In the genomic region with DNA sequence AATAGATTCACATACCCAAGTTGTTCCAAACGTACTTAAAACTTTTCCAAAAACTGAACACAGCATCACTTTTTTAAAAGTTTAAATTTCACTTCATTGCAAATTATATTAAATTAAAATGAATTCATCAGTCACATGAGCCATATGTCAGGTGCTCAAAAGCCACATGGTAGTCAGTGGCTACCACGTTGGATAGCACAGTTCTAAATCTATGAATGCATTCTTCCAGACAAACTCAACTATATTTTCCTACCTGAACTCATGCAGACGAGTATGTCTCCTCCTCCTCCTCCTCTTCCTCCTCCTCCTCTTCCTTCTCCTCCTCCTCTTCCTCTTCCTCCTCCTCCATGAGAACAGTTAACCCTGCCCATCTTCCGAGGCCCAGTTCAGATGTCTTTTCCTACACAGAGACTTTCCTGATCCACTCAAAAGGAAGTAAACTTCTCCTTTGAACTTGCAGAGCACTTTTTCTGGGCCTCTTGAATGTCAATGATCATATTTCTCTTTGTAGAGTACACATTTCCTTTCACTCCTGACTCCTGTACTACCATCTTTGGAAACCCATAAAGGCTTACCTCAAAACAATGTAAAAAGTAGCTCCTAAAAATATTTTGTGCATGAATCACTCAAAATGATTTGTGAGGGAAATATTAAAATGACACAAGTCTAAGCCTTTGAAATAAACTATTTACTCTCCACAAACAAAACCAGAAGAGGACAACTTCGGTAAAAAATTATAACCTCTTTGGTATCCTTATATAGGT, we compare ENCODE assay signal across 1 cellular context.
TF ChIP-seq lines count a peak whose summit lies in the region.

No MANE protein-coding gene starts in this region.

TF ChIP-seq in K562, 482 proteins besides CTCF, POLR2A, EP300 and RAD21 (continued from another document):
- TF ChIP-seq, protein P1, sequence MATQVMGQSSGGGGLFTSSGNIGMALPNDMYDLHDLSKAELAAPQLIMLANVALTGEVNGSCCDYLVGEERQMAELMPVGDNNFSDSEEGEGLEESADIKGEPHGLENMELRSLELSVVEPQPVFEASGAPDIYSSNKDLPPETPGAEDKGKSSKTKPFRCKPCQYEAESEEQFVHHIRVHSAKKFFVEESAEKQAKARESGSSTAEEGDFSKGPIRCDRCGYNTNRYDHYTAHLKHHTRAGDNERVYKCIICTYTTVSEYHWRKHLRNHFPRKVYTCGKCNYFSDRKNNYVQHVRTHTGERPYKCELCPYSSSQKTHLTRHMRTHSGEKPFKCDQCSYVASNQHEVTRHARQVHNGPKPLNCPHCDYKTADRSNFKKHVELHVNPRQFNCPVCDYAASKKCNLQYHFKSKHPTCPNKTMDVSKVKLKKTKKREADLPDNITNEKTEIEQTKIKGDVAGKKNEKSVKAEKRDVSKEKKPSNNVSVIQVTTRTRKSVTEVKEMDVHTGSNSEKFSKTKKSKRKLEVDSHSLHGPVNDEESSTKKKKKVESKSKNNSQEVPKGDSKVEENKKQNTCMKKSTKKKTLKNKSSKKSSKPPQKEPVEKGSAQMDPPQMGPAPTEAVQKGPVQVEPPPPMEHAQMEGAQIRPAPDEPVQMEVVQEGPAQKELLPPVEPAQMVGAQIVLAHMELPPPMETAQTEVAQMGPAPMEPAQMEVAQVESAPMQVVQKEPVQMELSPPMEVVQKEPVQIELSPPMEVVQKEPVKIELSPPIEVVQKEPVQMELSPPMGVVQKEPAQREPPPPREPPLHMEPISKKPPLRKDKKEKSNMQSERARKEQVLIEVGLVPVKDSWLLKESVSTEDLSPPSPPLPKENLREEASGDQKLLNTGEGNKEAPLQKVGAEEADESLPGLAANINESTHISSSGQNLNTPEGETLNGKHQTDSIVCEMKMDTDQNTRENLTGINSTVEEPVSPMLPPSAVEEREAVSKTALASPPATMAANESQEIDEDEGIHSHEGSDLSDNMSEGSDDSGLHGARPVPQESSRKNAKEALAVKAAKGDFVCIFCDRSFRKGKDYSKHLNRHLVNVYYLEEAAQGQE (CRISPR knock-in tag; IDR thresholded peaks at IDR 0.05; ENCODE audit: low read depth) = no peak
- TF ChIP-seq CREB1 (IDR thresholded peaks at IDR 0.05) (no peak), CREB1 (CRISPR knock-in tag; IDR thresholded peaks at IDR 0.05) (no peak), XRCC4 (IDR thresholded peaks at IDR 0.05; ENCODE audit: extremely low read depth, insufficient read depth, insufficient read length) (no peak), TGIF2 (CRISPR knock-in tag; IDR thresholded peaks at IDR 0.05) (no peak), JUNB (CRISPR knock-in tag; conservative IDR thresholded peaks at IDR 0.05) (no peak), ZEB2 (IDR thresholded peaks at IDR 0.05) (no peak), GABPB1 (CRISPR knock-in tag; IDR thresholded peaks at IDR 0.05) (no peak), MCM7 (IDR thresholded peaks at IDR 0.05) (no peak), CBFA2T2 (conservative IDR thresholded peaks at IDR 0.05) (0 out of 2 replicates have a peak, but pooled peaks have one; percentile 6), ARID1B (IDR thresholded peaks at IDR 0.05) (peak; percentile 6; the same call in 1 of the 2 replicates), CCNT2 (IDR thresholded peaks at IDR 0.05; ENCODE audit: borderline replicate concordance, extremely low read depth, insufficient read length, low read depth, low read length) (no peak), HEY1 (CRISPR knock-in tag; IDR thresholded peaks at IDR 0.05; ENCODE audit: borderline replicate concordance) (no peak), L3MBTL2 (IDR thresholded peaks at IDR 0.05) (peak; percentile 20; the same call in 1 of the 2 replicates), ZNF780A (CRISPR knock-in tag; IDR thresholded peaks at IDR 0.05) (no peak), TCF3 (CRISPR knock-in tag; IDR thresholded peaks at IDR 0.05) (no peak), RFX1 (IDR thresholded peaks at IDR 0.05) (no peak)
- TF ChIP-seq, protein P2, sequence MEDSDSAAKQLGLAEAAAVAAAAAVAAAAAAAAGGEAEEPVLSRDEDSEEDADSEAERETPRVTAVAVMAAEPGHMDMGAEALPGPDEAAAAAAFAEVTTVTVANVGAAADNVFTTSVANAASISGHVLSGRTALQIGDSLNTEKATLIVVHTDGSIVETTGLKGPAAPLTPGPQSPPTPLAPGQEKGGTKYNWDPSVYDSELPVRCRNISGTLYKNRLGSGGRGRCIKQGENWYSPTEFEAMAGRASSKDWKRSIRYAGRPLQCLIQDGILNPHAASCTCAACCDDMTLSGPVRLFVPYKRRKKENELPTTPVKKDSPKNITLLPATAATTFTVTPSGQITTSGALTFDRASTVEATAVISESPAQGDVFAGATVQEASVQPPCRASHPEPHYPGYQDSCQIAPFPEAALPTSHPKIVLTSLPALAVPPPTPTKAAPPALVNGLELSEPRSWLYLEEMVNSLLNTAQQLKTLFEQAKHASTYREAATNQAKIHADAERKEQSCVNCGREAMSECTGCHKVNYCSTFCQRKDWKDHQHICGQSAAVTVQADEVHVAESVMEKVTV (CRISPR knock-in tag; IDR thresholded peaks at IDR 0.05) = no peak
- TF ChIP-seq, protein P3, sequence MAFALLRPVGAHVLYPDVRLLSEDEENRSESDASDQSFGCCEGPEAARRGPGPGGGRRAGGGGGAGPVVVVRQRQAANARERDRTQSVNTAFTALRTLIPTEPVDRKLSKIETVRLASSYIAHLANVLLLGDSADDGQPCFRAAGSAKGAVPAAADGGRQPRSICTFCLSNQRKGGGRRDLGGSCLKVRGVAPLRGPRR (CRISPR knock-in tag; IDR thresholded peaks at IDR 0.05) = no peak
- TF ChIP-seq, protein P4, sequence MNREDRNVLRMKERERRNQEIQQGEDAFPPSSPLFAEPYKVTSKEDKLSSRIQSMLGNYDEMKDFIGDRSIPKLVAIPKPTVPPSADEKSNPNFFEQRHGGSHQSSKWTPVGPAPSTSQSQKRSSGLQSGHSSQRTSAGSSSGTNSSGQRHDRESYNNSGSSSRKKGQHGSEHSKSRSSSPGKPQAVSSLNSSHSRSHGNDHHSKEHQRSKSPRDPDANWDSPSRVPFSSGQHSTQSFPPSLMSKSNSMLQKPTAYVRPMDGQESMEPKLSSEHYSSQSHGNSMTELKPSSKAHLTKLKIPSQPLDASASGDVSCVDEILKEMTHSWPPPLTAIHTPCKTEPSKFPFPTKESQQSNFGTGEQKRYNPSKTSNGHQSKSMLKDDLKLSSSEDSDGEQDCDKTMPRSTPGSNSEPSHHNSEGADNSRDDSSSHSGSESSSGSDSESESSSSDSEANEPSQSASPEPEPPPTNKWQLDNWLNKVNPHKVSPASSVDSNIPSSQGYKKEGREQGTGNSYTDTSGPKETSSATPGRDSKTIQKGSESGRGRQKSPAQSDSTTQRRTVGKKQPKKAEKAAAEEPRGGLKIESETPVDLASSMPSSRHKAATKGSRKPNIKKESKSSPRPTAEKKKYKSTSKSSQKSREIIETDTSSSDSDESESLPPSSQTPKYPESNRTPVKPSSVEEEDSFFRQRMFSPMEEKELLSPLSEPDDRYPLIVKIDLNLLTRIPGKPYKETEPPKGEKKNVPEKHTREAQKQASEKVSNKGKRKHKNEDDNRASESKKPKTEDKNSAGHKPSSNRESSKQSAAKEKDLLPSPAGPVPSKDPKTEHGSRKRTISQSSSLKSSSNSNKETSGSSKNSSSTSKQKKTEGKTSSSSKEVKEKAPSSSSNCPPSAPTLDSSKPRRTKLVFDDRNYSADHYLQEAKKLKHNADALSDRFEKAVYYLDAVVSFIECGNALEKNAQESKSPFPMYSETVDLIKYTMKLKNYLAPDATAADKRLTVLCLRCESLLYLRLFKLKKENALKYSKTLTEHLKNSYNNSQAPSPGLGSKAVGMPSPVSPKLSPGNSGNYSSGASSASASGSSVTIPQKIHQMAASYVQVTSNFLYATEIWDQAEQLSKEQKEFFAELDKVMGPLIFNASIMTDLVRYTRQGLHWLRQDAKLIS (CRISPR knock-in tag; IDR thresholded peaks at IDR 0.05) = no peak
- TF ChIP-seq, protein P5, sequence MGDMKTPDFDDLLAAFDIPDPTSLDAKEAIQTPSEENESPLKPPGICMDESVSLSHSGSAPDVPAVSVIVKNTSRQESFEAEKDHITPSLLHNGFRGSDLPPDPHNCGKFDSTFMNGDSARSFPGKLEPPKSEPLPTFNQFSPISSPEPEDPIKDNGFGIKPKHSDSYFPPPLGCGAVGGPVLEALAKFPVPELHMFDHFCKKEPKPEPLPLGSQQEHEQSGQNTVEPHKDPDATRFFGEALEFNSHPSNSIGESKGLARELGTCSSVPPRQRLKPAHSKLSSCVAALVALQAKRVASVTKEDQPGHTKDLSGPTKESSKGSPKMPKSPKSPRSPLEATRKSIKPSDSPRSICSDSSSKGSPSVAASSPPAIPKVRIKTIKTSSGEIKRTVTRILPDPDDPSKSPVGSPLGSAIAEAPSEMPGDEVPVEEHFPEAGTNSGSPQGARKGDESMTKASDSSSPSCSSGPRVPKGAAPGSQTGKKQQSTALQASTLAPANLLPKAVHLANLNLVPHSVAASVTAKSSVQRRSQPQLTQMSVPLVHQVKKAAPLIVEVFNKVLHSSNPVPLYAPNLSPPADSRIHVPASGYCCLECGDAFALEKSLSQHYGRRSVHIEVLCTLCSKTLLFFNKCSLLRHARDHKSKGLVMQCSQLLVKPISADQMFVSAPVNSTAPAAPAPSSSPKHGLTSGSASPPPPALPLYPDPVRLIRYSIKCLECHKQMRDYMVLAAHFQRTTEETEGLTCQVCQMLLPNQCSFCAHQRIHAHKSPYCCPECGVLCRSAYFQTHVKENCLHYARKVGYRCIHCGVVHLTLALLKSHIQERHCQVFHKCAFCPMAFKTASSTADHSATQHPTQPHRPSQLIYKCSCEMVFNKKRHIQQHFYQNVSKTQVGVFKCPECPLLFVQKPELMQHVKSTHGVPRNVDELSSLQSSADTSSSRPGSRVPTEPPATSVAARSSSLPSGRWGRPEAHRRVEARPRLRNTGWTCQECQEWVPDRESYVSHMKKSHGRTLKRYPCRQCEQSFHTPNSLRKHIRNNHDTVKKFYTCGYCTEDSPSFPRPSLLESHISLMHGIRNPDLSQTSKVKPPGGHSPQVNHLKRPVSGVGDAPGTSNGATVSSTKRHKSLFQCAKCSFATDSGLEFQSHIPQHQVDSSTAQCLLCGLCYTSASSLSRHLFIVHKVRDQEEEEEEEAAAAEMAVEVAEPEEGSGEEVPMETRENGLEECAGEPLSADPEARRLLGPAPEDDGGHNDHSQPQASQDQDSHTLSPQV (IDR thresholded peaks at IDR 0.05) = peak; percentile 32; the same call in 1 of the 2 replicates
